Comparison of ENCODE assay signal across 16 cellular contexts in genomic region chr15:52263563-52263962, GRCh38. TPM values are rescaled to one million over a fixed set of nuclear protein-coding genes. Genes with fewer than 3 reads are reported as not detected.
DNase-seq lines count a peak whose midpoint lies in the region; ATAC-seq and TF ChIP-seq lines count a peak whose summit lies in the region.
"Had no signal": no experiment of that assay in that cellular context is flagged by ENCODE, and none has a peak within 500 bp of the region (broad histone marks: within the 10 kb centered on the region; RNA-seq: fewer than 3 reads in every experiment).

No MANE protein-coding gene starts in this region.

- no peaks in the 10 kb centered on the region for H3K27me3 ChIP-seq in PC-3 (ENCODE audit: low read length)
- H3K27me3 ChIP-seq: MG63, right atrium auricular region had no signal

- no peak for ATAC-seq in activated T-cell treated with anti-CD3 and anti-CD28 coated beads, Interleukin-2, amount 50 U/mL, for 72 hours (replicated peaks in 1 of 2)
- ATAC-seq in PC-3 (no peak), HG02884 (IDR thresholded peaks at IDR 0.05; ENCODE audit: unreplicated experiment) (no peak)
- no peak for ATAC-seq in stimulated activated effector memory CD8-positive, alpha-beta T cell treated with anti-CD3 and anti-CD28 coated beads, Interleukin-12 subunit alpha, Interleukin-12 subunit beta, amount 100 ng/mL, for 72 hours

- no peaks in the 10 kb centered on the region for H3K36me3 Mint-ChIP-seq in activated T-cell treated with anti-CD3 and anti-CD28 coated beads, Interleukin-2, amount 50 U/mL, for 72 hours (ENCODE audit: insufficient read depth in 2 of 2)
- H3K36me3 Mint-ChIP-seq in brain, result no peaks in the 10 kb centered on the region
- no peaks in the 10 kb centered on the region for H3K36me3 Mint-ChIP-seq in stimulated activated effector memory CD8-positive, alpha-beta T cell treated with anti-CD3 and anti-CD28 coated beads, Interleukin-12 subunit alpha, Interleukin-12 subunit beta, amount 100 ng/mL, for 72 hours

- CTCF ChIA-PET in PC-3 (lab: Charles Lee), result no interaction called here

- no peaks in the 10 kb centered on the region for H3K9me3 ChIP-seq in PC-3 (ENCODE audit: low read length)
- H3K9me3 ChIP-seq: MG63, right atrium auricular region had no signal

- H3K9me2 ChIP-seq in PC-3 (replicated peaks; ENCODE audit: low read length), result no peaks in the 10 kb centered on the region

- H3K4me3 ChIP-seq in PC-3 (ENCODE audit: low read length), result no peak overlapping the region
- H3K4me3 ChIP-seq: MG63, right atrium auricular region had no signal

- H3K4me3 Mint-ChIP-seq in activated T-cell treated with anti-CD3 and anti-CD28 coated beads, Interleukin-2, amount 50 U/mL, for 72 hours, result peak overlapping the region; percentile 7 to 58
- no peak overlapping the region for H3K4me3 Mint-ChIP-seq in brain
- H3K4me3 Mint-ChIP-seq in stimulated activated effector memory CD8-positive, alpha-beta T cell treated with anti-CD3 and anti-CD28 coated beads, Interleukin-12 subunit alpha, Interleukin-12 subunit beta, amount 100 ng/mL, for 72 hours, result no peak overlapping the region
- H3K4me3 Mint-ChIP-seq: nephron progenitor cell had no signal

- no peaks in the 10 kb centered on the region for H4K20me1 ChIP-seq in PC-3 (ENCODE audit: low read length)

- H2AFZ ChIP-seq in PC-3 (ENCODE audit: low read length), result no peak overlapping the region

- H3K36me3 ChIP-seq in PC-3 (ENCODE audit: low read depth, low read length), result peaks cover 26% of the 10 kb centered on the region; the same call in 1 of the 2 replicates
- H3K36me3 ChIP-seq: MG63, right atrium auricular region had no signal

- DNase-seq in activated T-cell treated with anti-CD3 and anti-CD28 coated beads, Interleukin-2, amount 50 U/mL, for 72 hours, result no peak
- no peak for DNase-seq in activated T-cell treated with anti-CD3 and anti-CD28 coated beads, Interleukin-2, amount 50 U/mL, for 1 hour
- DNase-seq in PC-3 (no peak), UCSD-AML1 (lab: John Stamatoyannopoulos, UW; ENCODE audit: unreplicated experiment) (no peak), AG08396 (ENCODE audit: low spot score) (no peak)
- DNase-seq in stimulated activated effector memory CD8-positive, alpha-beta T cell treated with anti-CD3 and anti-CD28 coated beads, Interleukin-12 subunit alpha, Interleukin-12 subunit beta, amount 100 ng/mL, for 72 hours (ENCODE audit: low spot score in 2 of 2), result no peak
- DNase-seq: activated T-cell treated with anti-CD3 and anti-CD28 coated beads for 4 hours, amygdala, islet precursor cell, MG63, NCI-H1930, nephron progenitor cell, substantia nigra had no signal

- H3K79me2 ChIP-seq in PC-3 (ENCODE audit: low read length), result no peaks in the 10 kb centered on the region

- no peaks in the 10 kb centered on the region for H3K27me3 Mint-ChIP-seq in activated T-cell treated with anti-CD3 and anti-CD28 coated beads, Interleukin-2, amount 50 U/mL, for 72 hours (ENCODE audit: low read depth)
- no peaks in the 10 kb centered on the region for H3K27me3 Mint-ChIP-seq in brain

- no peak overlapping the region for H3K27ac Mint-ChIP-seq in activated T-cell treated with anti-CD3 and anti-CD28 coated beads, Interleukin-2, amount 50 U/mL, for 72 hours
- H3K27ac Mint-ChIP-seq in brain, result peak overlapping the region in 3 of 5 experiments; percentile 73 to 92 (median 83)
- peak overlapping the region; percentile 96 for H3K27ac Mint-ChIP-seq in stimulated activated effector memory CD8-positive, alpha-beta T cell treated with anti-CD3 and anti-CD28 coated beads, Interleukin-12 subunit alpha, Interleukin-12 subunit beta, amount 100 ng/mL, for 72 hours
- H3K27ac Mint-ChIP-seq: nephron progenitor cell had no signal

- POLR2A ChIA-PET in PC-3 (lab: Charles Lee; ENCODE audit: unreplicated experiment), result no interaction called here

- TF ChIP-seq CTCF in PC-3 (conservative IDR thresholded peaks at IDR 0.05; ENCODE audit: low read depth, low read length), result no peak
- TF ChIP-seq CTCF in brain (conservative IDR thresholded peaks at IDR 0.05), result no peak

- no peak overlapping the region for H3K4me2 ChIP-seq in PC-3 (ENCODE audit: low read length)

- H3K4me1 Mint-ChIP-seq in activated T-cell treated with anti-CD3 and anti-CD28 coated beads, Interleukin-2, amount 50 U/mL, for 72 hours (ENCODE audit: low read depth), result peaks cover 45% of the 10 kb centered on the region
- H3K4me1 Mint-ChIP-seq in brain, result peaks cover 38% of the 10 kb centered on the region
- H3K4me1 Mint-ChIP-seq in stimulated activated effector memory CD8-positive, alpha-beta T cell treated with anti-CD3 and anti-CD28 coated beads, Interleukin-12 subunit alpha, Interleukin-12 subunit beta, amount 100 ng/mL, for 72 hours, result peaks cover 33% of the 10 kb centered on the region

- BruUV-seq in PC-3 (replicated peaks; lab: Mats Ljungman, UMichigan), result no TSS peak

- no peaks in the 10 kb centered on the region for H3K9me3 Mint-ChIP-seq in activated T-cell treated with anti-CD3 and anti-CD28 coated beads, Interleukin-2, amount 50 U/mL, for 72 hours
- H3K9me3 Mint-ChIP-seq in brain, result no peaks in the 10 kb centered on the region
- no peaks in the 10 kb centered on the region for H3K9me3 Mint-ChIP-seq in stimulated activated effector memory CD8-positive, alpha-beta T cell treated with anti-CD3 and anti-CD28 coated beads, Interleukin-12 subunit alpha, Interleukin-12 subunit beta, amount 100 ng/mL, for 72 hours
- H3K9me3 Mint-ChIP-seq: nephron progenitor cell had no signal

- intact Hi-C loops in PC-3 (cut with micrococcal nuclease), result loop anchor here (5.0 kb wide), 1 partner anchor 264 kb away; the partner anchor contains the start of gene MYO5A

- H3K9ac ChIP-seq in PC-3 (ENCODE audit: low read length), result no peak overlapping the region

- H3F3A ChIP-seq in PC-3 (ENCODE audit: low read length, unreplicated experiment), result no peaks in the 10 kb centered on the region

- peaks cover 26% of the 10 kb centered on the region for H3K4me1 ChIP-seq in PC-3 (ENCODE audit: insufficient read depth, low read length)

- H3K27ac ChIP-seq in PC-3 (ENCODE audit: low read length), result peak overlapping the region; percentile 92; the same call in 1 of the 2 replicates

RNA-seq across cellular contexts. Expression of gene MYO5C, which starts 32.0 kb away (rescaled TPM):
- 1 to 10 TPM in 1 of 2 donors, under 1 TPM in 1; 0.69 to 1.6 TPM for total RNA-seq in activated T-cell treated with anti-CD3 and anti-CD28 coated beads, Interleukin-2, amount 50 U/mL, for 72 hours
- total RNA-seq in PC-3 (2014; rRNA removed), result 16.7 and 17.7 TPM in 2 replicates
- 1.1 TPM for polyA plus RNA-seq in brain (ENCODE audit: insufficient read depth, low read depth, low replicate concordance)

Comparison
In these comparisons a context has a peak if more than half of its experiments do, and no peak if none do; other contexts are left out.
1. H3K4me3 Mint-ChIP-seq: peak in activated T-cell treated with anti-CD3 and anti-CD28 coated beads, Interleukin-2, amount 50 U/mL, for 72 hours (2 of 2); none in brain (0 of 5) and stimulated activated effector memory CD8-positive, alpha-beta T cell treated with anti-CD3 and anti-CD28 coated beads, Interleukin-12 subunit alpha, Interleukin-12 subunit beta, amount 100 ng/mL, for 72 hours (single experiment).